22 cellular contexts compared by ENCODE assay signal in genomic region chr3:101939391-101939790, GRCh38.
DNase-seq lines count a peak whose midpoint lies in the region; ATAC-seq and TF ChIP-seq lines count a peak whose summit lies in the region.
"Had no signal": no experiment of that assay in that cellular context is flagged by ENCODE, and none has a peak within 500 bp of the region (broad histone marks: within the 10 kb centered on the region; RNA-seq: fewer than 3 reads in every experiment).

No MANE protein-coding gene starts in this region.

- no peak overlapping the region for H2AFZ ChIP-seq in OCI-LY1 (ENCODE audit: low read length)

- no peak overlapping the region for H3K4me2 ChIP-seq in OCI-LY1 (ENCODE audit: low read length)
- H3K4me2 ChIP-seq: neural progenitor cell had no signal

- no peak overlapping the region for H3K4me3 ChIP-seq in OCI-LY1 (ENCODE audit: low read depth, low read length, poor library complexity, severe bottlenecking)
- H3K4me3 ChIP-seq in brain microvascular endothelial cell (ENCODE audit: low read depth, low read length) = no peak overlapping the region
- no peak overlapping the region for H3K4me3 ChIP-seq in neutrophil (ENCODE audit: low read depth in 1 of 2, low read length in 1 of 2)
- H3K4me3 ChIP-seq: adrenal gland, neural progenitor cell, right lobe of liver, stomach, tibial nerve had no signal

- ATAC-seq in GM21737 (IDR thresholded peaks at IDR 0.05; ENCODE audit: unreplicated experiment) = no peak

- H3K9me2 ChIP-seq in OCI-LY1 (ENCODE audit: low read depth, low read length) = no peaks in the 10 kb centered on the region

- no peaks in the 10 kb centered on the region for H3F3A ChIP-seq in OCI-LY1 (ENCODE audit: insufficient read depth, low read length)

- H3K27ac ChIP-seq in OCI-LY1 (ENCODE audit: low read depth, low read length, poor library complexity, severe bottlenecking) = peak overlapping the region; percentile 66
- peak overlapping the region; percentile 78 for H3K27ac ChIP-seq in brain microvascular endothelial cell
- H3K27ac ChIP-seq in neutrophil = peak overlapping the region; percentile 90
- H3K27ac ChIP-seq: adrenal gland, neural progenitor cell, right lobe of liver had no signal

- H3K79me2 ChIP-seq in OCI-LY1 (ENCODE audit: insufficient read depth, low read length) = no peaks in the 10 kb centered on the region

- TF ChIP-seq CTCF in OCI-LY1 (IDR thresholded peaks at IDR 0.05; ENCODE audit: low read length) = no peak
- no peak for TF ChIP-seq CTCF in brain microvascular endothelial cell (IDR thresholded peaks at IDR 0.05; ENCODE audit: low read depth, low read length, missing control alignments)
- TF ChIP-seq CTCF in neutrophil (IDR thresholded peaks at IDR 0.05) = no peak

- H3K4me1 ChIP-seq in OCI-LY1 (ENCODE audit: insufficient read depth, low read length, severe bottlenecking) (peaks cover 67% of the 10 kb centered on the region), neutrophil (ENCODE audit: control insufficient read depth in 1 of 2, insufficient read depth in 1 of 2, low read depth in 1 of 2, low read length in 1 of 2) (peaks cover 80 to 83% of the 10 kb centered on the region in 2 experiments)
- H3K4me1 ChIP-seq: neural progenitor cell had no signal

- H3K9ac ChIP-seq in OCI-LY1 (ENCODE audit: low read length) = no peak overlapping the region
- H3K9ac ChIP-seq: neural progenitor cell had no signal

- in situ Hi-C loops in brain microvascular endothelial cell (cut with HindIII; ENCODE audit: low pct_ligation_motif_present, low sequenced_read_pairs) = no loop called here

- peak; percentile 55 for DNase-seq in EH (ENCODE audit: low read depth)
- DNase-seq in brain microvascular endothelial cell = no peak
- no peak for DNase-seq in LoVo (ENCODE audit: low spot score)
- no peak for DNase-seq in RPMI8226
- no peak for DNase-seq in NCI-H128 (lab: John Stamatoyannopoulos, UW; ENCODE audit: unreplicated experiment)
- DNase-seq: activated CD4-positive, alpha-beta T cell treated with anti-CD3 and anti-CD28 coated beads for 1 hour; activated T-cell treated with anti-CD3 and anti-CD28 coated beads, Interleukin-2, amount 50 U/mL, for 24 hours; adrenal gland; CD4-positive, alpha-beta T cell; H9; islet precursor cell; Kasumi-1; NCI-H1048; NCI-H2029; right lobe of liver; SIG-M5; stomach had no signal

- H3K36me3 ChIP-seq in OCI-LY1 (ENCODE audit: insufficient read depth, low read length) (no peaks in the 10 kb centered on the region), brain microvascular endothelial cell (replicated peaks) (no peaks in the 10 kb centered on the region), neutrophil (no peaks in the 10 kb centered on the region)
- H3K36me3 ChIP-seq: adrenal gland, neural progenitor cell, right lobe of liver, stomach, tibial nerve had no signal

- H3K27me3 ChIP-seq in OCI-LY1 (ENCODE audit: insufficient read depth, low read length) = no peaks in the 10 kb centered on the region
- H3K27me3 ChIP-seq in brain microvascular endothelial cell (replicated peaks) = no peaks in the 10 kb centered on the region
- no peaks in the 10 kb centered on the region for H3K27me3 ChIP-seq in neutrophil
- H3K27me3 ChIP-seq: adrenal gland, neural progenitor cell, right lobe of liver, stomach, tibial nerve had no signal

- H4K20me1 ChIP-seq in OCI-LY1 (ENCODE audit: insufficient read depth, low read length) = no peaks in the 10 kb centered on the region

- no peaks in the 10 kb centered on the region for H3K9me3 ChIP-seq in OCI-LY1 (ENCODE audit: low read length)
- no peaks in the 10 kb centered on the region for H3K9me3 ChIP-seq in neutrophil
- H3K9me3 ChIP-seq: adrenal gland, right lobe of liver, stomach, tibial nerve had no signal
